Comparison of ENCODE assay signal across 18 cellular contexts in the genomic region with DNA sequence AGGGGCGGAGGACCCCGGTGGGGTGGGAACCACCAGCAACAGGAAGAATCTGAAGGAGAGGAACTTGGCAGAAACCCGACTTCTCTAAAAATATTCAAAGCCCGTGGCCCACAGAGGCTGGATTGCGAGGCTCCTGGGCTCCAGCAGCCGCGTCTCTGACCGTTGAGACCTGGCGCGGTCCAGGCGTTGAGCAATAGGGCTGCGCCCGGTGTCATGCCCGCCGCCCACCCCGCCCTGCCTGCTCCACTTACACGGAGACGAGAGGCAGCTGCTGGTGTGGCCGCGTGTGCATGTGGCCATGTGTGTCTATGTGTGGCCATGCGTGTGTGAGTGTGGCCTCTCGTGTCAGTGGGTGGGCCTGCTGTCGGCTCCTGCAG.
DNase-seq lines count a peak whose midpoint lies in the region; ATAC-seq and TF ChIP-seq lines count a peak whose summit lies in the region.
"Had no signal": no experiment of that assay in that cellular context is flagged by ENCODE, and none has a peak within 500 bp of the region (broad histone marks: within the 10 kb centered on the region; RNA-seq: fewer than 3 reads in every experiment).

No MANE protein-coding gene starts in this region.

- H3K4me3 ChIP-seq in heart right ventricle, result no peak overlapping the region
- H3K4me3 ChIP-seq in WERI-Rb-1 (ENCODE audit: low read depth, low read length), result no peak overlapping the region
- H3K4me3 ChIP-seq: vagina had no signal

- peak; percentile 92 for DNase-seq in CD14-positive monocyte (ENCODE audit: low spot score)
- DNase-seq in SIG-M5 (lab: John Stamatoyannopoulos, UW), result peak; percentile 74
- peak in 1 of 2 donors; percentile 49 for DNase-seq in heart right ventricle
- peak; percentile 48 for DNase-seq in pons (ENCODE audit: low spot score)
- no peak for DNase-seq in CD4-positive, alpha-beta T cell
- no peak for DNase-seq in WERI-Rb-1
- no peak for DNase-seq in NCI-H2171 treated with DMSO at 0.1 percent for 48 hours (lab: John Stamatoyannopoulos, UW)
- DNase-seq: activated CD4-positive, alpha-beta T cell treated with anti-CD3 and anti-CD28 coated beads, Interleukin-2, amount 50 U/mL, for 4 hours; amniotic stem cell; GOT3; NCI-H187; NCI-H69; stimulated activated CD4-positive, alpha-beta T cell treated with anti-CD3 and anti-CD28 coated beads, Interleukin-4, amount 100 ng/mL, for 4 hours had no signal

- no peaks in the 10 kb centered on the region for H3K9me3 ChIP-seq in heart right ventricle
- H3K9me3 ChIP-seq in CD4-positive, alpha-beta T cell (ENCODE audit: control insufficient read depth, low read length), result no peaks in the 10 kb centered on the region
- no peaks in the 10 kb centered on the region for H3K9me3 ChIP-seq in WERI-Rb-1 (ENCODE audit: severe bottlenecking)
- H3K9me3 ChIP-seq: vagina had no signal

- intact Hi-C loops in CD14-positive monocyte (cut with micrococcal nuclease), result loop anchor here (2.0 to 10.0 kb wide), 5 partner anchors 35 to 80 kb away; no protein-coding TSS in a partner anchor
- intact Hi-C loops in heart right ventricle (cut with DNase I), result loop anchor here in 2 of 10 donors (10.0 kb wide), 1 partner anchor 158 kb away; no protein-coding TSS in a partner anchor
- intact Hi-C loops in CD4-positive, alpha-beta T cell (cut with DNase I, micrococcal nuclease), result no loop called here

- CTCF ChIA-PET in CD4-positive, alpha-beta T cell (lab: Charles Lee), result interaction anchor here (1.5 kb wide), 1 partner anchor 161 kb away, joined by 4 read pairs; no protein-coding TSS in a partner anchor

- peak overlapping the region; percentile 64 to 73 for H3K4me3 Mint-ChIP-seq in CD14-positive monocyte
- no peak overlapping the region for H3K4me3 Mint-ChIP-seq in CD4-positive, alpha-beta T cell
- H3K4me3 Mint-ChIP-seq: activated T-helper 1 cell treated with anti-CD3 and anti-CD28 coated beads, Interleukin-12 subunit alpha, Interleukin-12 subunit beta, Interleukin-2, Interleukin-4 antibody, amounts not matched to agents 30 ng/mL and 10 ng/mL and 1 ng/mL, durations not matched to agents 14 hours and 24 hours and 36 hours; neural crest cell had no signal

- H3K9me3 Mint-ChIP-seq in CD14-positive monocyte, result peaks cover 0 to 2% (median 0%) of the 10 kb centered on the region in 7 donors
- no peaks in the 10 kb centered on the region for H3K9me3 Mint-ChIP-seq in CD4-positive, alpha-beta T cell
- H3K9me3 Mint-ChIP-seq: activated T-helper 1 cell treated with anti-CD3 and anti-CD28 coated beads, Interleukin-12 subunit alpha, Interleukin-12 subunit beta, Interleukin-2, Interleukin-4 antibody, amounts not matched to agents 30 ng/mL and 10 ng/mL and 1 ng/mL, durations not matched to agents 14 hours and 24 hours and 36 hours; neural crest cell had no signal

- POLR2A ChIA-PET in CD4-positive, alpha-beta T cell (lab: Charles Lee), result no interaction called here

- peaks cover 0 to 55% (median 0%) of the 10 kb centered on the region in 9 donors for H3K4me1 ChIP-seq in heart right ventricle

- peak overlapping the region in 1 of 10 donors; percentile 44 for H3K27ac ChIP-seq in heart right ventricle
- H3K27ac ChIP-seq in CD4-positive, alpha-beta T cell (ENCODE audit: low read depth, low read length), result no peak overlapping the region
- H3K27ac ChIP-seq in WERI-Rb-1, result no peak overlapping the region
- H3K27ac ChIP-seq: KMS-11, vagina had no signal

- H3K36me3 ChIP-seq in heart right ventricle (no peaks in the 10 kb centered on the region), WERI-Rb-1 (no peaks in the 10 kb centered on the region)
- H3K36me3 ChIP-seq: vagina had no signal

- H3K27ac Mint-ChIP-seq in CD14-positive monocyte, result peak overlapping the region; percentile 95 to 99 (median 98)
- H3K27ac Mint-ChIP-seq in CD4-positive, alpha-beta T cell, result no peak overlapping the region
- H3K27ac Mint-ChIP-seq: activated T-helper 1 cell treated with anti-CD3 and anti-CD28 coated beads, Interleukin-12 subunit alpha, Interleukin-12 subunit beta, Interleukin-2, Interleukin-4 antibody, amounts not matched to agents 30 ng/mL and 10 ng/mL and 1 ng/mL, durations not matched to agents 14 hours and 24 hours and 36 hours had no signal

- peaks cover 0 to 3% (median 0%) of the 10 kb centered on the region in 3 donors for H3K27me3 Mint-ChIP-seq in CD14-positive monocyte (ENCODE audit: low read depth in 3 of 3)
- peaks cover 13% of the 10 kb centered on the region for H3K27me3 Mint-ChIP-seq in CD4-positive, alpha-beta T cell

- H3K27me3 ChIP-seq in heart right ventricle (peaks cover 0 to 71% (median 59%) of the 10 kb centered on the region in 7 donors), WERI-Rb-1 (ENCODE audit: insufficient read depth, low read depth, severe bottlenecking) (no peaks in the 10 kb centered on the region)
- H3K27me3 ChIP-seq in CD4-positive, alpha-beta T cell (ENCODE audit: control insufficient read depth, insufficient read depth, low read length), result no peaks in the 10 kb centered on the region
- H3K27me3 ChIP-seq: vagina had no signal

- WGBS in heart right ventricle, 2 donors, result 68% methylated on average over 23 of the region's 23 CpGs

- H3K4me1 Mint-ChIP-seq in CD14-positive monocyte, result peaks cover 99% of the 10 kb centered on the region
- peaks cover 4% of the 10 kb centered on the region for H3K4me1 Mint-ChIP-seq in CD4-positive, alpha-beta T cell (ENCODE audit: low read depth)

- ATAC-seq in heart right ventricle (peak in 5 of 8 donors; percentile 18 to 45 (median 39)), HG03025 (IDR thresholded peaks at IDR 0.05; ENCODE audit: low FRiP score, unreplicated experiment) (no peak)
- ATAC-seq in CD4-positive, alpha-beta T cell (ENCODE audit: poor library complexity), result no peak

- TF ChIP-seq CTCF in CD14-positive monocyte (IDR thresholded peaks at IDR 0.05), result no peak
- TF ChIP-seq CTCF in heart right ventricle (IDR thresholded peaks at IDR 0.05), result no peak
- no peak for TF ChIP-seq CTCF in CD4-positive, alpha-beta T cell (IDR thresholded peaks at IDR 0.05)
- no peak for TF ChIP-seq CTCF in WERI-Rb-1 (IDR thresholded peaks at IDR 0.05; ENCODE audit: low read depth, low read length)

- H3K36me3 Mint-ChIP-seq in CD14-positive monocyte, result no peaks in the 10 kb centered on the region
- H3K36me3 Mint-ChIP-seq in CD4-positive, alpha-beta T cell (ENCODE audit: low read depth), result no peaks in the 10 kb centered on the region

Comparison
In these comparisons a context has a peak if more than half of its experiments do, and no peak if none do; other contexts are left out.
1. DNase-seq: peak in CD14-positive monocyte (single experiment), SIG-M5 (single experiment) and pons (single experiment); none in CD4-positive, alpha-beta T cell (0 of 10), WERI-Rb-1 (single experiment) and NCI-H2171 treated with DMSO at 0.1 percent for 48 hours (single experiment).
2. ATAC-seq: peak in heart right ventricle (5 of 8); none in CD4-positive, alpha-beta T cell (single experiment) and HG03025 (single experiment).
3. intact Hi-C loops: an anchor here in CD14-positive monocyte (2.0 to 10.0 kb wide); none called in CD4-positive, alpha-beta T cell.